In the genomic region with DNA sequence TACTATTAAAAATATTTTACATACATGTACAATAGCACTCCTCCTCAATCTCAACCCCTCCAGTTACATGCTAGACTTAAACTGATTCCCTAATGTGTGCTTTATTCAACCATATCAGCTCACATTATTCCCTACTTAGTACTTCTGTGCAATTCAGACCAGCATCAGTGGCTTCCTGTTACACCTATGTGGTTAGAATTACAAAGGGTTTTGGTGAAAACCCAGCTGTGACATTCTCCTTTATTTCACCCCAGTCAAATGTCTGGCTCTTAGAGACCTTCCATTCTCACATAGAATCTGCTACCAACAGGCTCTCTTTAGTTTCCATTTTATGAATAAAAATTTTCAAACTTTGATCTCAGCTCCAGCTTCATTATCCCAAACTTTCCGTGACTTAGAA, we compare ENCODE assay signal across 22 cellular contexts.
"Had no signal": no experiment of that assay in that cellular context is flagged by ENCODE, and none has a peak within 500 bp of the region (broad histone marks: within the 10 kb centered on the region; RNA-seq: fewer than 3 reads in every experiment).

No MANE protein-coding gene starts in this region.

- H3K27ac ChIP-seq: gastroesophageal sphincter, heart left ventricle, pancreas, right lobe of liver, transverse colon, uterus had no signal

- H3K27me3 Mint-ChIP-seq: memory B cell, naive B cell had no signal

- H3K4me1 Mint-ChIP-seq: memory B cell, naive B cell had no signal

- H3K27me3 ChIP-seq: gastroesophageal sphincter, heart left ventricle, pancreas, right lobe of liver, transverse colon, uterus had no signal

- H3K36me3 ChIP-seq: gastroesophageal sphincter, heart left ventricle, pancreas, right lobe of liver, transverse colon, uterus had no signal

- H3K27ac Mint-ChIP-seq: activated naive CD4-positive, alpha-beta T cell treated with anti-CD3 and anti-CD28 coated beads, Interleukin-2, amount 10 ng/mL, durations not matched to agents 7 days and 5 days; memory B cell; naive B cell; stimulated activated naive CD8-positive, alpha-beta T cell treated with anti-CD3 and anti-CD28 coated beads, Interleukin-15, Interleukin-2, amounts not matched to agents 100 ng/mL and 50 ng/mL, for 24 hours had no signal

- H3K4me3 Mint-ChIP-seq: activated naive CD4-positive, alpha-beta T cell treated with anti-CD3 and anti-CD28 coated beads, Interleukin-2, amount 10 ng/mL, durations not matched to agents 7 days and 5 days; memory B cell; naive B cell; stimulated activated naive CD8-positive, alpha-beta T cell treated with anti-CD3 and anti-CD28 coated beads, Interleukin-15, Interleukin-2, amounts not matched to agents 100 ng/mL and 50 ng/mL, for 24 hours had no signal

- H3K36me3 Mint-ChIP-seq: activated naive CD4-positive, alpha-beta T cell treated with anti-CD3 and anti-CD28 coated beads, Interleukin-2, amount 10 ng/mL, durations not matched to agents 7 days and 5 days; memory B cell; naive B cell had no signal

- H3K4me1 ChIP-seq: gastroesophageal sphincter, heart left ventricle, pancreas, right lobe of liver, uterus had no signal

- H3K9me3 ChIP-seq: gastroesophageal sphincter, heart left ventricle, pancreas, right lobe of liver, transverse colon, uterus had no signal

- ATAC-seq: esophagus mucosa, gastroesophageal sphincter, heart left ventricle, pancreas, right lobe of liver had no signal

- H3K4me3 ChIP-seq: gastroesophageal sphincter, heart left ventricle, pancreas, right lobe of liver, transverse colon, uterus had no signal

- DNase-seq: activated CD4-positive, alpha-beta T cell treated with anti-CD3 and anti-CD28 coated beads, Interleukin-2, amount 50 U/mL, for 1 hour; activated CD8-positive, alpha-beta memory T cell treated with anti-CD3 and anti-CD28 coated beads, Interleukin-2, amount 50 U/mL, for 4 hours; activated effector memory CD4-positive, alpha-beta T cell treated with Interleukin-2 at 50 U/mL for 16 hours; activated naive CD4-positive, alpha-beta T cell treated with anti-CD3 and anti-CD28 coated beads, Interleukin-2, amount 10 ng/mL, durations not matched to agents 7 days and 5 days; activated T-cell treated with anti-CD3 and anti-CD28 coated beads, Interleukin-2, amount 50 U/mL, for 48 hours; cerebellar nuclear complex; cortex of kidney; heart left ventricle; kidney glomerular epithelial cell; naive B cell; pancreas; right lobe of liver; small intestine; stimulated activated CD4-positive, alpha-beta T cell treated with anti-CD3 and anti-CD28 coated beads, Interleukin-15, amount 100 ng/mL, for 24 hours; stimulated activated CD4-positive, alpha-beta T cell treated with anti-CD3 and anti-CD28 coated beads, Interleukin-2, amount 100 ng/mL, for 48 hours; T1000; transverse colon; uterus had no signal
